ENCODE assay signal across 13 cellular contexts in genomic region chr6:4369616-4370015, GRCh38.
DNase-seq lines count a peak whose midpoint lies in the region; ATAC-seq and TF ChIP-seq lines count a peak whose summit lies in the region.
"Had no signal": no experiment of that assay in that cellular context is flagged by ENCODE, and none has a peak within 500 bp of the region (broad histone marks: within the 10 kb centered on the region; RNA-seq: fewer than 3 reads in every experiment).

No MANE protein-coding gene starts in this region.

- peaks cover 52% of the 10 kb centered on the region for H3K4me1 Mint-ChIP-seq in brain
- no peaks in the 10 kb centered on the region for H3K4me1 Mint-ChIP-seq in activated CD8-positive, alpha-beta T cell treated with anti-CD3 and anti-CD28 coated beads, Interleukin-2, amount 10 ng/mL, durations not matched to agents 7 days and 5 days (ENCODE audit: low read depth)
- H3K4me1 Mint-ChIP-seq in progenitor cell of endocrine pancreas (ENCODE audit: low read depth): no peaks in the 10 kb centered on the region

- no peaks in the 10 kb centered on the region for H3K9me3 ChIP-seq in AG04450 (ENCODE audit: control insufficient read depth, insufficient read depth, low read length)

- peak; percentile 14; the same call in 1 of the 2 replicates for TF ChIP-seq EP300 in Ishikawa (IDR thresholded peaks at IDR 0.05; ENCODE audit: borderline replicate concordance)

- H3K27me3 ChIP-seq in AG04450 (ENCODE audit: control insufficient read depth, insufficient read depth, low read length): no peaks in the 10 kb centered on the region

- POLR2A ChIA-PET in AG04450 (lab: Yijun Ruan, JAX): interaction anchor here (1.6 to 1.9 kb wide), 2 partner anchors 11 to 18 kb away, joined by 4 to 9 read pairs; no protein-coding TSS in a partner anchor
- POLR2A ChIA-PET in activated CD8-positive, alpha-beta T cell treated with anti-CD3 and anti-CD28 coated beads, Interleukin-2, amount 10 ng/mL, durations not matched to agents 7 days and 5 days (lab: Charles Lee): no interaction called here

- H3K36me3 Mint-ChIP-seq in brain: no peaks in the 10 kb centered on the region
- H3K36me3 Mint-ChIP-seq in activated CD8-positive, alpha-beta T cell treated with anti-CD3 and anti-CD28 coated beads, Interleukin-2, amount 10 ng/mL, durations not matched to agents 7 days and 5 days (ENCODE audit: low read depth): no peaks in the 10 kb centered on the region
- H3K36me3 Mint-ChIP-seq in progenitor cell of endocrine pancreas (ENCODE audit: insufficient read depth): no peaks in the 10 kb centered on the region
- H3K36me3 Mint-ChIP-seq: CD14-positive monocyte had no signal

- H3K27ac Mint-ChIP-seq in brain (peak overlapping the region in 3 of 5 experiments; percentile 35 to 90 (median 65)), progenitor cell of endocrine pancreas (no peak overlapping the region)
- no peak overlapping the region for H3K27ac Mint-ChIP-seq in activated CD8-positive, alpha-beta T cell treated with anti-CD3 and anti-CD28 coated beads, Interleukin-2, amount 10 ng/mL, durations not matched to agents 7 days and 5 days
- H3K27ac Mint-ChIP-seq: activated CD8-positive, alpha-beta T cell treated with anti-CD3 and anti-CD28 coated beads for 36 hours; CD14-positive monocyte; H9 had no signal

- no peak for ATAC-seq in activated CD8-positive, alpha-beta T cell treated with anti-CD3 and anti-CD28 coated beads, Interleukin-2, amount 10 ng/mL, durations not matched to agents 7 days and 5 days
- no peak for ATAC-seq in HG03442 (IDR thresholded peaks at IDR 0.05; ENCODE audit: unreplicated experiment)
- ATAC-seq: activated CD8-positive, alpha-beta T cell treated with anti-CD3 and anti-CD28 coated beads for 36 hours had no signal

- DNase-seq in AG04450 (ENCODE audit: low read depth, low spot score): no peak
- DNase-seq in iris pigment epithelial cell (ENCODE audit: low read depth): peak; percentile 71
- no peak for DNase-seq in activated CD8-positive, alpha-beta T cell treated with anti-CD3 and anti-CD28 coated beads, Interleukin-2, amount 10 ng/mL, durations not matched to agents 7 days and 5 days
- DNase-seq in progenitor cell of endocrine pancreas (ENCODE audit: low spot score, unreplicated experiment): no peak
- no peak for DNase-seq in epidermal melanocyte (ENCODE audit: insufficient read length, low spot score)
- DNase-seq: activated CD8-positive, alpha-beta T cell treated with anti-CD3 and anti-CD28 coated beads for 36 hours; H9; NCI-H526; occipital lobe had no signal

- no peak for TF ChIP-seq RAD21 in Ishikawa (IDR thresholded peaks at IDR 0.05; ENCODE audit: low read depth)

- TF ChIP-seq CTCF in AG04450 (IDR thresholded peaks at IDR 0.05; ENCODE audit: low read depth, low read length) (no peak), brain (conservative IDR thresholded peaks at IDR 0.05) (no peak), progenitor cell of endocrine pancreas (IDR thresholded peaks at IDR 0.05; ENCODE audit: unreplicated experiment) (no peak)

- peak overlapping the region; percentile 90 for H3K27ac ChIP-seq in AG04450 (ENCODE audit: low read depth, low read length)

- peaks cover 22% of the 10 kb centered on the region for H3K27me3 Mint-ChIP-seq in brain
- peaks cover 8% of the 10 kb centered on the region for H3K27me3 Mint-ChIP-seq in activated CD8-positive, alpha-beta T cell treated with anti-CD3 and anti-CD28 coated beads, Interleukin-2, amount 10 ng/mL, durations not matched to agents 7 days and 5 days (ENCODE audit: low read depth)
- H3K27me3 Mint-ChIP-seq in progenitor cell of endocrine pancreas: peaks cover 20% of the 10 kb centered on the region

- H3K4me3 ChIP-seq in AG04450 (ENCODE audit: low read depth, low read length): peak overlapping the region; percentile 35

- H3K4me3 Mint-ChIP-seq in brain (no peak overlapping the region), progenitor cell of endocrine pancreas (ENCODE audit: low read depth) (no peak overlapping the region)
- H3K4me3 Mint-ChIP-seq in activated CD8-positive, alpha-beta T cell treated with anti-CD3 and anti-CD28 coated beads, Interleukin-2, amount 10 ng/mL, durations not matched to agents 7 days and 5 days: no peak overlapping the region
- H3K4me3 Mint-ChIP-seq: activated CD8-positive, alpha-beta T cell treated with anti-CD3 and anti-CD28 coated beads for 36 hours; CD14-positive monocyte; H9 had no signal

- H3K9me3 Mint-ChIP-seq in brain (peaks cover 0 to 5% (median 2%) of the 10 kb centered on the region in 5 experiments), progenitor cell of endocrine pancreas (ENCODE audit: low read depth) (no peaks in the 10 kb centered on the region)
- no peaks in the 10 kb centered on the region for H3K9me3 Mint-ChIP-seq in activated CD8-positive, alpha-beta T cell treated with anti-CD3 and anti-CD28 coated beads, Interleukin-2, amount 10 ng/mL, durations not matched to agents 7 days and 5 days (ENCODE audit: insufficient read depth)
- H3K9me3 Mint-ChIP-seq: activated CD8-positive, alpha-beta T cell treated with anti-CD3 and anti-CD28 coated beads for 36 hours had no signal

- CTCF ChIA-PET in AG04450 (lab: Charles Lee): no interaction called here
- CTCF ChIA-PET in activated CD8-positive, alpha-beta T cell treated with anti-CD3 and anti-CD28 coated beads, Interleukin-2, amount 10 ng/mL, durations not matched to agents 7 days and 5 days (lab: Charles Lee): no interaction called here

TF ChIP-seq in Ishikawa, 13 proteins besides CTCF, POLR2A, EP300 and RAD21:
- TF ChIP-seq NFIC (IDR thresholded peaks at IDR 0.05): peak; percentile 67; the same call in 1 of the 2 replicates
- no peak for TF ChIP-seq ZBTB7A (IDR thresholded peaks at IDR 0.05; ENCODE audit: low read depth)

Comparison
In these comparisons a context has a peak if more than half of its experiments do, and no peak if none do; other contexts are left out.
1. H3K27ac Mint-ChIP-seq: peak in brain (3 of 5); none in activated CD8-positive, alpha-beta T cell treated with anti-CD3 and anti-CD28 coated beads, Interleukin-2, amount 10 ng/mL, durations not matched to agents 7 days and 5 days (single experiment) and progenitor cell of endocrine pancreas (single experiment).